In the genomic region with DNA sequence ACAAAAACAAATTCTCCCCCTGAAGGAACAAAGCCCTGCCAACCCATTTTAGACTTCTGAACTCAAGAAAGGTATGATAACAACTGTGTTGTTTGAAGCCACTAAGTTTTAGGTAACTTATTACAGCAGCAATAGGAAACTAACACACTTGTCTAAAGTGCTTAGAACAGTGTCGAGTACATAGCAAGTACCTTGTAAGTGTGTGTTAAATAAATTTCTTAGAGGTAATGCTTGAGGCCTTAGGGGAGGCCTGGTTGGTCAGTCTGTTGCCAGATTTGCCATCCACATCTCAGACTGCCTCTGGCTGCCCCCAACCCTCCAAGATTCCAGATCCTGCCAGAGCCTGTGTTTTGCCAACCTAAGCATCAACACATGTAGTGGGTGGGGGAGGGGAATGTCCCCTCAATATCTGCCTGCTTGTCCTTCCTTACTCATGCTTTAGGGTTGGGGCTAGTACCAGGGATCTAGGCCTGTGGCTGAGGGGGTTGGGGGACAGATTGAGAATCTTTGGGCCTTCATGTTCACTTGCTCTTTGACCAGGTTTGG, we compare ENCODE assay signal across 15 cellular contexts. TPM values are rescaled to one million over a fixed set of nuclear protein-coding genes. Genes with fewer than 3 reads are reported as not detected.
DNase-seq lines count a peak whose midpoint lies in the region; ATAC-seq and TF ChIP-seq lines count a peak whose summit lies in the region.
"Had no signal": no experiment of that assay in that cellular context is flagged by ENCODE, and none has a peak within 500 bp of the region (broad histone marks: within the 10 kb centered on the region; RNA-seq: fewer than 3 reads in every experiment).

No MANE protein-coding gene starts in this region.

- H3K4me3 ChIP-seq in left lung = no peak overlapping the region
- no peak overlapping the region for H3K4me3 ChIP-seq in osteoblast (ENCODE audit: insufficient read depth, low read length)
- H3K4me3 ChIP-seq in upper lobe of right lung = no peak overlapping the region
- H3K4me3 ChIP-seq: HAP-1 had no signal

- H3K27ac Mint-ChIP-seq in CD4-positive, alpha-beta T cell = no peak overlapping the region
- H3K27ac Mint-ChIP-seq in activated T-helper 1 cell treated with anti-CD3 and anti-CD28 coated beads, Interleukin-12 subunit alpha, Interleukin-12 subunit beta, Interleukin-2, Interleukin-4 antibody, amounts not matched to agents 30 ng/mL and 10 ng/mL and 1 ng/mL, durations not matched to agents 14 hours and 24 hours and 36 hours = no peak overlapping the region
- H3K27ac Mint-ChIP-seq: CD8-positive, alpha-beta T cell had no signal

- ATAC-seq in left lung = peak; percentile 83
- peak; percentile 50 for ATAC-seq in upper lobe of right lung
- no peak for ATAC-seq in CD4-positive, alpha-beta T cell (ENCODE audit: poor library complexity)
- ATAC-seq: CD8-positive, alpha-beta T cell had no signal

- H3K9me3 Mint-ChIP-seq in CD4-positive, alpha-beta T cell = no peaks in the 10 kb centered on the region
- no peaks in the 10 kb centered on the region for H3K9me3 Mint-ChIP-seq in activated T-helper 1 cell treated with anti-CD3 and anti-CD28 coated beads, Interleukin-12 subunit alpha, Interleukin-12 subunit beta, Interleukin-2, Interleukin-4 antibody, amounts not matched to agents 30 ng/mL and 10 ng/mL and 1 ng/mL, durations not matched to agents 14 hours and 24 hours and 36 hours
- H3K9me3 Mint-ChIP-seq: CD8-positive, alpha-beta T cell had no signal

- peaks cover 18% of the 10 kb centered on the region for H3K4me1 Mint-ChIP-seq in CD4-positive, alpha-beta T cell (ENCODE audit: low read depth)
- H3K4me1 Mint-ChIP-seq in activated T-helper 1 cell treated with anti-CD3 and anti-CD28 coated beads, Interleukin-12 subunit alpha, Interleukin-12 subunit beta, Interleukin-2, Interleukin-4 antibody, amounts not matched to agents 30 ng/mL and 10 ng/mL and 1 ng/mL, durations not matched to agents 14 hours and 24 hours and 36 hours (ENCODE audit: low read depth) = peaks cover 6% of the 10 kb centered on the region

- H2AFZ ChIP-seq in osteoblast (ENCODE audit: low read length) = no peak overlapping the region

- H3K4me1 ChIP-seq in left lung = peaks cover 0 to 3% of the 10 kb centered on the region in 2 donors
- no peaks in the 10 kb centered on the region for H3K4me1 ChIP-seq in osteoblast (ENCODE audit: insufficient read depth, low read length)
- no peaks in the 10 kb centered on the region for H3K4me1 ChIP-seq in upper lobe of right lung
- H3K4me1 ChIP-seq: HAP-1 had no signal

- no peak overlapping the region for H3K4me2 ChIP-seq in osteoblast (ENCODE audit: insufficient read depth, low read length)

- no peak overlapping the region for H3K4me3 Mint-ChIP-seq in CD4-positive, alpha-beta T cell
- no peak overlapping the region for H3K4me3 Mint-ChIP-seq in activated T-helper 1 cell treated with anti-CD3 and anti-CD28 coated beads, Interleukin-12 subunit alpha, Interleukin-12 subunit beta, Interleukin-2, Interleukin-4 antibody, amounts not matched to agents 30 ng/mL and 10 ng/mL and 1 ng/mL, durations not matched to agents 14 hours and 24 hours and 36 hours
- H3K4me3 Mint-ChIP-seq: CD8-positive, alpha-beta T cell had no signal

- H3K9me3 ChIP-seq in left lung (no peaks in the 10 kb centered on the region), osteoblast (ENCODE audit: low read depth, low read length) (no peaks in the 10 kb centered on the region), upper lobe of right lung (no peaks in the 10 kb centered on the region)
- no peaks in the 10 kb centered on the region for H3K9me3 ChIP-seq in CD4-positive, alpha-beta T cell (ENCODE audit: control insufficient read depth, low read length)
- H3K9me3 ChIP-seq: Caco-2, HAP-1 had no signal

- no peaks in the 10 kb centered on the region for H3K36me3 Mint-ChIP-seq in CD4-positive, alpha-beta T cell (ENCODE audit: low read depth)
- H3K36me3 Mint-ChIP-seq in activated T-helper 1 cell treated with anti-CD3 and anti-CD28 coated beads, Interleukin-12 subunit alpha, Interleukin-12 subunit beta, Interleukin-2, Interleukin-4 antibody, amounts not matched to agents 30 ng/mL and 10 ng/mL and 1 ng/mL, durations not matched to agents 14 hours and 24 hours and 36 hours (ENCODE audit: low read depth) = peaks cover 2% of the 10 kb centered on the region
- H3K36me3 Mint-ChIP-seq: CD8-positive, alpha-beta T cell had no signal

- CTCF ChIA-PET in CD4-positive, alpha-beta T cell (lab: Charles Lee) = no interaction called here

- H3K27me3 Mint-ChIP-seq in CD4-positive, alpha-beta T cell = peaks cover 92% of the 10 kb centered on the region
- H3K27me3 Mint-ChIP-seq in activated T-helper 1 cell treated with anti-CD3 and anti-CD28 coated beads, Interleukin-12 subunit alpha, Interleukin-12 subunit beta, Interleukin-2, Interleukin-4 antibody, amounts not matched to agents 30 ng/mL and 10 ng/mL and 1 ng/mL, durations not matched to agents 14 hours and 24 hours and 36 hours (ENCODE audit: insufficient read depth) = peaks cover 78% of the 10 kb centered on the region

- no peak for TF ChIP-seq CTCF in left lung (IDR thresholded peaks at IDR 0.05)
- no peak for TF ChIP-seq CTCF in osteoblast (IDR thresholded peaks at IDR 0.05; ENCODE audit: extremely low read depth, low read depth, low read length)
- no peak for TF ChIP-seq CTCF in upper lobe of right lung (IDR thresholded peaks at IDR 0.05)
- TF ChIP-seq CTCF in CD4-positive, alpha-beta T cell (IDR thresholded peaks at IDR 0.05) = no peak

- DNase-seq in left lung (no peak), osteoblast (ENCODE audit: insufficient read length, low spot score, missing footprints) (peak; percentile 76), upper lobe of right lung (no peak), medulla oblongata (ENCODE audit: extremely low spot score) (no peak)
- no peak for DNase-seq in CD4-positive, alpha-beta T cell
- DNase-seq in activated T-helper 1 cell treated with anti-CD3 and anti-CD28 coated beads, Interleukin-12 subunit alpha, Interleukin-12 subunit beta, Interleukin-2, Interleukin-4 antibody, amounts not matched to agents 30 ng/mL and 10 ng/mL and 1 ng/mL, durations not matched to agents 14 hours and 24 hours and 36 hours (ENCODE audit: low spot score) = no peak
- DNase-seq: C1 segment of cervical spinal cord; Caco-2; CD8-positive, alpha-beta T cell; DMS153; DND-41; GOT3 had no signal

- POLR2A ChIA-PET in CD4-positive, alpha-beta T cell (lab: Charles Lee) = no interaction called here

- H4K20me1 ChIP-seq in osteoblast (ENCODE audit: insufficient read depth, low read length) = no peaks in the 10 kb centered on the region

- no peaks in the 10 kb centered on the region for H3K79me2 ChIP-seq in osteoblast (ENCODE audit: insufficient read depth, low read length)

- H3K36me3 ChIP-seq in left lung (no peaks in the 10 kb centered on the region), osteoblast (ENCODE audit: insufficient read depth, low read length) (no peaks in the 10 kb centered on the region), upper lobe of right lung (no peaks in the 10 kb centered on the region)
- H3K36me3 ChIP-seq: HAP-1 had no signal

- intact Hi-C loops in left lung (cut with DNase I) = no loop called here
- intact Hi-C loops in upper lobe of right lung (cut with DNase I) = no loop called here
- intact Hi-C loops in CD4-positive, alpha-beta T cell (cut with DNase I, micrococcal nuclease) = no loop called here
- intact Hi-C loops in activated T-helper 1 cell treated with anti-CD3 and anti-CD28 coated beads, Interleukin-12 subunit alpha, Interleukin-12 subunit beta, Interleukin-2, Interleukin-4 antibody, amounts not matched to agents 30 ng/mL and 10 ng/mL and 1 ng/mL, durations not matched to agents 14 hours and 24 hours and 36 hours (cut with micrococcal nuclease) = no loop called here

- H3K27me3 ChIP-seq in left lung (peaks cover 79 to 100% of the 10 kb centered on the region in 2 donors), osteoblast (ENCODE audit: insufficient read depth, low read length) (peaks cover 87% of the 10 kb centered on the region), upper lobe of right lung (peaks cover 93% of the 10 kb centered on the region)
- peaks cover 87% of the 10 kb centered on the region for H3K27me3 ChIP-seq in CD4-positive, alpha-beta T cell (ENCODE audit: control insufficient read depth, insufficient read depth, low read length)

- no peak overlapping the region for H3K27ac ChIP-seq in left lung
- no peak overlapping the region for H3K27ac ChIP-seq in osteoblast (ENCODE audit: low read depth, low read length)
- no peak overlapping the region for H3K27ac ChIP-seq in upper lobe of right lung
- no peak overlapping the region for H3K27ac ChIP-seq in CD4-positive, alpha-beta T cell (ENCODE audit: low read depth, low read length)

RNA-seq across cellular contexts. Expression of gene PAX2, which starts 27.1 kb away (rescaled TPM):
- not detected for total RNA-seq in left lung
- total RNA-seq in osteoblast = not detected in 2 replicates
- not detected for total RNA-seq in upper lobe of right lung
- total RNA-seq in CD4-positive, alpha-beta T cell = not detected
- total RNA-seq in activated T-helper 1 cell treated with anti-CD3 and anti-CD28 coated beads, Interleukin-12 subunit alpha, Interleukin-12 subunit beta, Interleukin-2, Interleukin-4 antibody, amounts not matched to agents 30 ng/mL and 10 ng/mL and 1 ng/mL, durations not matched to agents 14 hours and 24 hours and 36 hours = not detected in 2 replicates
- total RNA-seq: A172; A673; CD8-positive, alpha-beta T cell had no signal
